ENCODE assay signal across 15 cellular contexts in genomic region chr10:13998090-13998838, GRCh38.
DNase-seq lines count a peak whose midpoint lies in the region; ATAC-seq and TF ChIP-seq lines count a peak whose summit lies in the region.
"Had no signal": no experiment of that assay in that cellular context is flagged by ENCODE, and none has a peak within 500 bp of the region (broad histone marks: within the 10 kb centered on the region; RNA-seq: fewer than 3 reads in every experiment).

No MANE protein-coding gene starts in this region.

- no peak overlapping the region for H2BK5ac ChIP-seq in IMR-90 (ENCODE audit: low read depth, low read length, poor library complexity, severe bottlenecking)

- H4K20me1 ChIP-seq in IMR-90 (ENCODE audit: insufficient read depth, low read length) = no peaks in the 10 kb centered on the region

- H3K79me1 ChIP-seq in IMR-90 (ENCODE audit: low read depth in 1 of 2, low read length in 2 of 2) = 0 out of 4 replicates have a peak, but pooled peaks cover 3 to 19% of the 10 kb centered on the region in 2 experiments

- no peak for ATAC-seq in IMR-90 (ENCODE audit: low read depth)
- ATAC-seq: HCT116 had no signal

- DNase-seq in EH (ENCODE audit: low read depth) = peak; percentile 30
- DNase-seq in IMR-90 = no peak
- peak; percentile 31 for DNase-seq in coronary artery (ENCODE audit: low spot score)
- no peak for DNase-seq in hypothalamus (lab: John Stamatoyannopoulos, UW)
- no peak for DNase-seq in esophagus squamous epithelium (lab: John Stamatoyannopoulos, UW)
- DNase-seq in middle frontal gyrus (ENCODE audit: extremely low spot score, low spot score) = no peak
- DNase-seq: C1 segment of cervical spinal cord; Calu3; CD4-positive, alpha-beta T cell; DMS 273 treated with DMSO at 0.1 percent for 48 hours; GM23248 had no signal

- peak overlapping the region; percentile 4; the same call in 1 of the 2 replicates for H3K14ac ChIP-seq in IMR-90 (replicated peaks; ENCODE audit: low read depth, low read length)

- H4K5ac ChIP-seq in IMR-90 (ENCODE audit: low read depth, low read length) = no peak overlapping the region

- no peak overlapping the region for H2AFZ ChIP-seq in IMR-90 (replicated peaks; ENCODE audit: low read length, poor library complexity)
- H2AFZ ChIP-seq: GM23248 had no signal

- H3K4me1 Mint-ChIP-seq in nephron = peaks cover 52% of the 10 kb centered on the region

- H3K23ac ChIP-seq in IMR-90 (ENCODE audit: low read depth, low read length) = no peak overlapping the region

- H2AK9ac ChIP-seq in IMR-90 (replicated peaks; ENCODE audit: low read depth, low read length, poor library complexity) = peak overlapping the region; percentile 23

- no peak overlapping the region for H3K4me3 Mint-ChIP-seq in nephron
- H3K4me3 Mint-ChIP-seq: B cell; CD4-positive, alpha-beta T cell had no signal

- H3K27ac Mint-ChIP-seq in nephron = peak overlapping the region in 2 of 3 experiments; percentile 60 to 72
- H3K27ac Mint-ChIP-seq: B cell; CD4-positive, alpha-beta T cell had no signal

- intact Hi-C loops in IMR-90 (cut with micrococcal nuclease) = no loop called here
- intact Hi-C loops in esophagus squamous epithelium (cut with DNase I) = no loop called here

- H3K9me3 ChIP-seq in IMR-90 (ENCODE audit: control insufficient read depth, insufficient read depth, low read length) = no peaks in the 10 kb centered on the region
- H3K9me3 ChIP-seq in esophagus squamous epithelium = no peaks in the 10 kb centered on the region

- H3K36me3 ChIP-seq in IMR-90 (ENCODE audit: control insufficient read depth, insufficient read depth, low read length) = no peaks in the 10 kb centered on the region; the same call in 1 of the 2 replicates
- H3K36me3 ChIP-seq in esophagus squamous epithelium = no peaks in the 10 kb centered on the region

- H3K56ac ChIP-seq in IMR-90 (ENCODE audit: extremely low read depth, insufficient read depth, low read length) = no peak overlapping the region

- no peak for TF ChIP-seq POLR2A in IMR-90 (IDR thresholded peaks at IDR 0.05; ENCODE audit: low read depth, low read length)
- no peak for TF ChIP-seq POLR2A in esophagus squamous epithelium (IDR thresholded peaks at IDR 0.05)

- H4K91ac ChIP-seq in IMR-90 (ENCODE audit: insufficient read depth, low read depth, low read length) = no peak overlapping the region

- no peak overlapping the region for H3K9ac ChIP-seq in IMR-90 (ENCODE audit: low read depth, low read length)
- H3K9ac ChIP-seq: GM23248 had no signal

- POLR2A ChIA-PET in IMR-90 (lab: Charles Lee; ENCODE audit: unreplicated experiment) = interaction anchor here (0.6 kb wide), 1 partner anchor 24 kb away, joined by 8 read pairs; no protein-coding TSS in a partner anchor

- H3K4ac ChIP-seq in IMR-90 (ENCODE audit: low read depth, low read length) = no peak overlapping the region

- H3K27me3 Mint-ChIP-seq in nephron (ENCODE audit: low read depth) = peaks cover 4% of the 10 kb centered on the region
- H3K27me3 Mint-ChIP-seq: CD4-positive, alpha-beta T cell had no signal

- no peaks in the 10 kb centered on the region for H3K27me3 ChIP-seq in IMR-90 (ENCODE audit: control insufficient read depth, insufficient read depth, low read length)
- no peaks in the 10 kb centered on the region for H3K27me3 ChIP-seq in esophagus squamous epithelium

- H4K8ac ChIP-seq in IMR-90 (ENCODE audit: low read depth in 2 of 2, low read length in 2 of 2) = no peak overlapping the region

- CTCF ChIA-PET in IMR-90 (lab: Yijun Ruan, JAX) = interaction anchor here (0.6 to 1.2 kb wide), 2 partner anchors 12 to 528 kb away, joined by 3 to 9 read pairs; no protein-coding TSS in a partner anchor

- no peak overlapping the region for H3K18ac ChIP-seq in IMR-90 (ENCODE audit: low read depth, low read length)

- no peak overlapping the region for H2BK20ac ChIP-seq in IMR-90 (ENCODE audit: low read depth, low read length)

- no peak overlapping the region for H2AK5ac ChIP-seq in IMR-90 (ENCODE audit: low read depth, low read length)

- TF ChIP-seq RAD21 in IMR-90 (IDR thresholded peaks at IDR 0.05; ENCODE audit: low read length) = no peak

- H3K4me1 ChIP-seq in IMR-90 (ENCODE audit: control insufficient read depth, insufficient read depth, low read length) = peaks cover 2% of the 10 kb centered on the region
- peaks cover 0 to 5% (median 0%) of the 10 kb centered on the region in 3 donors for H3K4me1 ChIP-seq in esophagus squamous epithelium

- no peak overlapping the region for H3K4me2 ChIP-seq in IMR-90 (ENCODE audit: low read depth, low read length)

- no peak overlapping the region for H3K4me3 ChIP-seq in IMR-90 (ENCODE audit: insufficient read depth, low read depth, low read length)
- H3K4me3 ChIP-seq in coronary artery = no peak overlapping the region
- no peak overlapping the region for H3K4me3 ChIP-seq in esophagus squamous epithelium
- H3K4me3 ChIP-seq: GM23248 had no signal

- no peak for TF ChIP-seq CTCF in IMR-90 (conservative IDR thresholded peaks at IDR 0.05; ENCODE audit: low read depth, low read length)
- TF ChIP-seq CTCF in coronary artery (IDR thresholded peaks at IDR 0.05) = no peak
- TF ChIP-seq CTCF in nephron (IDR thresholded peaks at IDR 0.05; ENCODE audit: unreplicated experiment in 3 of 3) = no peak
- no peak for TF ChIP-seq CTCF in esophagus squamous epithelium (IDR thresholded peaks at IDR 0.05)

- H3K36me3 Mint-ChIP-seq in nephron (ENCODE audit: low read depth) = peaks cover 38% of the 10 kb centered on the region

- BruUV-seq in IMR-90 (replicated peaks; lab: Mats Ljungman, UMichigan) = no TSS peak

- H2BK15ac ChIP-seq in IMR-90 (ENCODE audit: low read depth, low read length) = no peak overlapping the region

- 72% methylated on average over 4 of the region's 5 CpGs; no CpG with 5 or more reads in 1 of the 2 experiments for WGBS in IMR-90 (ENCODE audit: extremely low coverage in 2 of 2, insufficient read length in 1 of 2), 2 experiments
- WGBS in esophagus squamous epithelium, 2 donors = 82 to 88% methylated on average over 5 of the region's 5 CpGs

- H3K27ac ChIP-seq in IMR-90 (ENCODE audit: insufficient read depth, low read length) (no peak overlapping the region), coronary artery (no peak overlapping the region), esophagus squamous epithelium (no peak overlapping the region)
- H3K27ac ChIP-seq: GM23248, HL-60 had no signal

- in situ Hi-C loops in IMR-90 (cut with MboI; ENCODE audit: low sequenced_read_pairs) = no loop called here

- H3K9me3 Mint-ChIP-seq in nephron = peaks cover 11% of the 10 kb centered on the region

- H2BK120ac ChIP-seq in IMR-90 (ENCODE audit: low read depth, low read length) = no peak overlapping the region

- H3K9me1 ChIP-seq in IMR-90 (ENCODE audit: insufficient read depth, low read length) = peaks cover 4% of the 10 kb centered on the region; the same call in 1 of the 2 replicates

- dilution Hi-C loops in IMR-90 (cut with HindIII; ENCODE audit: low sequenced_read_pairs, unreplicated experiment) = no loop called here

TF ChIP-seq in IMR-90, 13 proteins besides CTCF, POLR2A, EP300 and RAD21:
- TF ChIP-seq CHD1 (IDR thresholded peaks at IDR 0.05; ENCODE audit: low read depth, low read length) = no peak
- TF ChIP-seq RCOR1 (IDR thresholded peaks at IDR 0.05; ENCODE audit: insufficient replicate concordance, low read length) = no peak
- TF ChIP-seq CEBPB (IDR thresholded peaks at IDR 0.05; ENCODE audit: low read depth, low read length) = no peak
- no peak for TF ChIP-seq MAFK (IDR thresholded peaks at IDR 0.05; ENCODE audit: low read depth, low read length)
- TF ChIP-seq NFE2L2 (IDR thresholded peaks at IDR 0.05; ENCODE audit: low read depth, low read length) = no peak
- no peak for TF ChIP-seq FOS (IDR thresholded peaks at IDR 0.05; ENCODE audit: low read depth, low read length)
- TF ChIP-seq, protein P1, sequence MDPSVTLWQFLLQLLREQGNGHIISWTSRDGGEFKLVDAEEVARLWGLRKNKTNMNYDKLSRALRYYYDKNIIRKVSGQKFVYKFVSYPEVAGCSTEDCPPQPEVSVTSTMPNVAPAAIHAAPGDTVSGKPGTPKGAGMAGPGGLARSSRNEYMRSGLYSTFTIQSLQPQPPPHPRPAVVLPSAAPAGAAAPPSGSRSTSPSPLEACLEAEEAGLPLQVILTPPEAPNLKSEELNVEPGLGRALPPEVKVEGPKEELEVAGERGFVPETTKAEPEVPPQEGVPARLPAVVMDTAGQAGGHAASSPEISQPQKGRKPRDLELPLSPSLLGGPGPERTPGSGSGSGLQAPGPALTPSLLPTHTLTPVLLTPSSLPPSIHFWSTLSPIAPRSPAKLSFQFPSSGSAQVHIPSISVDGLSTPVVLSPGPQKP (IDR thresholded peaks at IDR 0.05; ENCODE audit: borderline replicate concordance, low read depth, low read length) = no peak
- no peak for TF ChIP-seq MAZ (IDR thresholded peaks at IDR 0.05; ENCODE audit: borderline replicate concordance, low read depth, low read length)
- TF ChIP-seq BHLHE40 (IDR thresholded peaks at IDR 0.05; ENCODE audit: low read depth, low read length) = no peak
- TF ChIP-seq SMC3 (IDR thresholded peaks at IDR 0.05; ENCODE audit: low read depth, low read length) = no peak
- TF ChIP-seq, protein P2, sequence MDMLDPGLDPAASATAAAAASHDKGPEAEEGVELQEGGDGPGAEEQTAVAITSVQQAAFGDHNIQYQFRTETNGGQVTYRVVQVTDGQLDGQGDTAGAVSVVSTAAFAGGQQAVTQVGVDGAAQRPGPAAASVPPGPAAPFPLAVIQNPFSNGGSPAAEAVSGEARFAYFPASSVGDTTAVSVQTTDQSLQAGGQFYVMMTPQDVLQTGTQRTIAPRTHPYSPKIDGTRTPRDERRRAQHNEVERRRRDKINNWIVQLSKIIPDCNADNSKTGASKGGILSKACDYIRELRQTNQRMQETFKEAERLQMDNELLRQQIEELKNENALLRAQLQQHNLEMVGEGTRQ (IDR thresholded peaks at IDR 0.05; ENCODE audit: low read depth, low read length) = no peak
- TF ChIP-seq RFX5 (IDR thresholded peaks at IDR 0.05; ENCODE audit: low read depth, low read length) = no peak
- no peak for TF ChIP-seq MXI1 (IDR thresholded peaks at IDR 0.05; ENCODE audit: borderline replicate concordance, low read depth, low read length)
TF ChIP-seq in IMR-90: peak in this region for 0.

Comparison
In these comparisons a context has a peak if more than half of its experiments do, and no peak if none do; other contexts are left out.
1. DNase-seq: peak in EH (single experiment) and coronary artery (single experiment); none in IMR-90 (single experiment), hypothalamus (0 of 51), esophagus squamous epithelium (single experiment) and middle frontal gyrus (single experiment).